25 cellular contexts compared by ENCODE assay signal in the genomic region with DNA sequence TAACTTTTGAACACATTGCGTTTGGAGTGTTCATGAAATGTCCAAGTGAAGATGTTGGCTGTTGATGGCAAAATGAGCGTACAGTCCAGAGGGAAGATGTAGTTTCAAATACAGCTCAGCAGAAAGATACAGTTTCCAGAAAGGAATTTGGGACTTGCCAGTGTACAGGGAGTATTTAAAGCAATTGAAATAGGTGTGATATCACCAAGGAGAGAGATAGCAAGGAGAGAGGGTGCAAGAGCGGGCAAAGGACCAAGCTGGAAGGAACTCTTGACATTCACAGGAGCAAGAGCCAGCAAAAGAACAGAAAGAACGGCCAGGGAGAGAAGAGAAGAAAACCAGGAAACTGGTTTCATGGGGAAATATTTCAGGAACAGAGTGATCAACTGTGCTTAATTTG.
"Had no signal": no experiment of that assay in that cellular context is flagged by ENCODE, and none has a peak within 500 bp of the region (broad histone marks: within the 10 kb centered on the region; RNA-seq: fewer than 3 reads in every experiment).

No MANE protein-coding gene starts in this region.

- H3K4me1 Mint-ChIP-seq: activated CD4-positive, alpha-beta memory T cell treated with anti-CD3 and anti-CD28 coated beads, Interleukin-2, amount 10 ng/mL, durations not matched to agents 7 days and 5 days; activated naive CD4-positive, alpha-beta T cell treated with anti-CD3 and anti-CD28 coated beads, Interleukin-2, amount 10 ng/mL, durations not matched to agents 7 days and 5 days; activated T-helper 17 cell treated with anti-CD3 and anti-CD28 coated beads, Interleukin-2, amount 50 U/mL, for 72 hours had no signal

- H3K36me3 ChIP-seq: adrenal gland had no signal

- H3K4me3 Mint-ChIP-seq: activated CD4-positive, alpha-beta memory T cell treated with anti-CD3 and anti-CD28 coated beads, Interleukin-2, amount 10 ng/mL, durations not matched to agents 7 days and 5 days; activated naive CD4-positive, alpha-beta T cell treated with anti-CD3 and anti-CD28 coated beads, Interleukin-2, amount 10 ng/mL, durations not matched to agents 7 days and 5 days; activated naive CD8-positive, alpha-beta T cell treated with anti-CD3 and anti-CD28 coated beads for 36 hours; activated T-helper 17 cell treated with anti-CD3 and anti-CD28 coated beads, Interleukin-2, amount 50 U/mL, for 72 hours; central memory CD8-positive, alpha-beta T cell; T-helper 17 cell had no signal

- H3K27me3 ChIP-seq: adrenal gland, body of pancreas had no signal

- H3K27ac ChIP-seq: adrenal gland, body of pancreas, VCaP had no signal

- H3K27ac Mint-ChIP-seq: activated CD4-positive, alpha-beta memory T cell treated with anti-CD3 and anti-CD28 coated beads, Interleukin-2, amount 10 ng/mL, durations not matched to agents 7 days and 5 days; activated naive CD4-positive, alpha-beta T cell treated with anti-CD3 and anti-CD28 coated beads, Interleukin-2, amount 10 ng/mL, durations not matched to agents 7 days and 5 days; activated naive CD8-positive, alpha-beta T cell treated with anti-CD3 and anti-CD28 coated beads for 36 hours; activated T-helper 17 cell treated with anti-CD3 and anti-CD28 coated beads, Interleukin-2, amount 50 U/mL, for 72 hours; T-helper 17 cell had no signal

- H3K36me3 Mint-ChIP-seq: activated naive CD4-positive, alpha-beta T cell treated with anti-CD3 and anti-CD28 coated beads, Interleukin-2, amount 10 ng/mL, durations not matched to agents 7 days and 5 days; activated naive CD8-positive, alpha-beta T cell treated with anti-CD3 and anti-CD28 coated beads for 36 hours had no signal

- ATAC-seq: activated T-helper 17 cell treated with anti-CD3 and anti-CD28 coated beads, Interleukin-2, amount 50 U/mL, for 72 hours; body of pancreas; K562; PC-3; T-helper 17 cell had no signal

- H3K9me3 Mint-ChIP-seq: activated CD4-positive, alpha-beta memory T cell treated with anti-CD3 and anti-CD28 coated beads, Interleukin-2, amount 10 ng/mL, durations not matched to agents 7 days and 5 days; activated naive CD4-positive, alpha-beta T cell treated with anti-CD3 and anti-CD28 coated beads, Interleukin-2, amount 10 ng/mL, durations not matched to agents 7 days and 5 days; activated naive CD8-positive, alpha-beta T cell treated with anti-CD3 and anti-CD28 coated beads for 36 hours; activated T-helper 17 cell treated with anti-CD3 and anti-CD28 coated beads, Interleukin-2, amount 50 U/mL, for 72 hours; central memory CD8-positive, alpha-beta T cell had no signal

- H3K9me3 ChIP-seq: adrenal gland, body of pancreas had no signal

- H3K4me3 ChIP-seq: adrenal gland, body of pancreas, K562 had no signal

- DNase-seq: activated CD4-positive, alpha-beta memory T cell treated with anti-CD3 and anti-CD28 coated beads, Interleukin-2, amount 10 ng/mL, durations not matched to agents 7 days and 5 days; activated CD4-positive, alpha-beta T cell treated with anti-CD3 and anti-CD28 coated beads, Interleukin-2, amount 50 U/mL, for 1 hour; activated CD4-positive, CD25-positive, alpha-beta regulatory T cell; activated gamma-delta T cell; activated naive CD4-positive, alpha-beta T cell treated with anti-CD3 and anti-CD28 coated beads, Interleukin-2, amount 10 ng/mL, durations not matched to agents 7 days and 5 days; activated naive CD8-positive, alpha-beta T cell treated with anti-CD3 and anti-CD28 coated beads for 36 hours; activated T-cell treated with anti-CD3 and anti-CD28 coated beads for 4 hours; activated T-cell treated with anti-CD3 and anti-CD28 coated beads, Interleukin-2, amount 50 U/mL, for 48 hours; adrenal gland; anterior cingulate cortex; Karpas-422; MM.1S; NCI-H187 treated with DMSO at 0.1 percent for 48 hours; NCI-H2081 treated with DMSO at 0.1 percent for 48 hours; NCI-H510A; NCI-H526 treated with DMSO at 0.1 percent for 48 hours; PC-3; SIG-M5; T-helper 17 cell; T-helper 9 cell had no signal

- H3K27me3 Mint-ChIP-seq: activated naive CD4-positive, alpha-beta T cell treated with anti-CD3 and anti-CD28 coated beads, Interleukin-2, amount 10 ng/mL, durations not matched to agents 7 days and 5 days; activated naive CD8-positive, alpha-beta T cell treated with anti-CD3 and anti-CD28 coated beads for 36 hours; activated T-helper 17 cell treated with anti-CD3 and anti-CD28 coated beads, Interleukin-2, amount 50 U/mL, for 72 hours; central memory CD8-positive, alpha-beta T cell had no signal
